ENCODE assay signal across 9 cellular contexts in the genomic region with DNA sequence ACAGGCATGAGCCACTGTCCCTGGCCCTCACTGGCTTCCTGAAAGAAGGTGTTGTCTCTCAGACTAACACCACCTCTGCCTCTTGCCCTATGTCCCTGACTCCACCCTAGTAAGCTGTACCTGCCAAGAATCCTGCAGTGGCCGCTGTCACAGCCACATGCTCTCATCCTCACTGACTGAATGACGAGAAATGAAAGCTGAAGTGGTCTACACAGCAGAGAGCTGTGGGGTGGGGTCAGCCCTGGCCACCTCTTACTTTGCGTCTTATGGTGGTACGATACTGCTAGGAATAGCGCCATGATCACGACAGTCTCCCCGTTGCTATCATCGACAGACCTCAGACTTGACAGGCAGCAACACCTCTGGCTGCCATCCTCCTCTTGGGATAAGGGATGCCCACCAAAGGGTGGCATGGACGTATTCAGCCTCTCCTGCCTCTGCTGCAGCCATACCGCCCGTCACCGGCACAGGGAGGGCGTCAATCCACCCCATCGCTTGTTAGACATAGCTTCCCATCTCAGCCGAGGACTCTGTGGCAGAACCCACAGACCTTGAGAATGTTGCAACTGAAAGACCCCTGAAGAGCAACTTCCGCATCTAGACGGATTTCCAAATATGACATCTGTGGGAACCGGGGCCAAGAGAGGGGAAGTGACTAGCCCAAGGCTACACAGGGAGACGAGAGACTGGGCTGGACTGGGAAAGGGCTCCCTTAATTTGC. TPM values are rescaled to one million over a fixed set of nuclear protein-coding genes. Genes with fewer than 3 reads are reported as not detected.
DNase-seq lines count a peak whose midpoint lies in the region; ATAC-seq lines count a peak whose summit lies in the region.
"Had no signal": no experiment of that assay in that cellular context is flagged by ENCODE, and none has a peak within 500 bp of the region (broad histone marks: within the 10 kb centered on the region; RNA-seq: fewer than 3 reads in every experiment).

No MANE protein-coding gene starts in this region.

- H3K4me1 Mint-ChIP-seq in CD4-positive, CD25-positive, alpha-beta regulatory T cell: peaks cover 12 to 84% (median 41%) of the 10 kb centered on the region in 4 donors
- H3K4me1 Mint-ChIP-seq in activated naive CD4-positive, alpha-beta T cell treated with anti-CD3 and anti-CD28 coated beads, Interleukin-2, amount 50 U/mL, for 24 hours: peaks cover 74% of the 10 kb centered on the region
- H3K4me1 Mint-ChIP-seq in naive B cell: peaks cover 47 to 73% (median 72%) of the 10 kb centered on the region in 3 donors

- peaks cover 5% of the 10 kb centered on the region for H3K27me3 Mint-ChIP-seq in CD4-positive, CD25-positive, alpha-beta regulatory T cell
- no peaks in the 10 kb centered on the region for H3K27me3 Mint-ChIP-seq in activated naive CD4-positive, alpha-beta T cell treated with anti-CD3 and anti-CD28 coated beads, Interleukin-2, amount 50 U/mL, for 24 hours
- no peaks in the 10 kb centered on the region for H3K27me3 Mint-ChIP-seq in naive B cell

- peaks cover 11% of the 10 kb centered on the region for H3K36me3 Mint-ChIP-seq in CD4-positive, CD25-positive, alpha-beta regulatory T cell
- no peaks in the 10 kb centered on the region for H3K36me3 Mint-ChIP-seq in activated naive CD4-positive, alpha-beta T cell treated with anti-CD3 and anti-CD28 coated beads, Interleukin-2, amount 50 U/mL, for 24 hours
- H3K36me3 Mint-ChIP-seq in naive B cell: no peaks in the 10 kb centered on the region

- H3K4me1 ChIP-seq in CD4-positive, CD25-positive, alpha-beta regulatory T cell (ENCODE audit: control insufficient read depth, insufficient read depth, low read length, poor library complexity, severe bottlenecking): peaks cover 86% of the 10 kb centered on the region

- H3K36me3 ChIP-seq in CD4-positive, CD25-positive, alpha-beta regulatory T cell (ENCODE audit: control insufficient read depth, insufficient read depth, low read length): no peaks in the 10 kb centered on the region

- peak overlapping the region; percentile 92 to 100 (median 98) for H3K4me3 Mint-ChIP-seq in CD4-positive, CD25-positive, alpha-beta regulatory T cell
- H3K4me3 Mint-ChIP-seq in activated naive CD4-positive, alpha-beta T cell treated with anti-CD3 and anti-CD28 coated beads, Interleukin-2, amount 50 U/mL, for 24 hours: peak overlapping the region; percentile 87
- peak overlapping the region; percentile 83 to 99 (median 94) for H3K4me3 Mint-ChIP-seq in naive B cell

- no peaks in the 10 kb centered on the region for H3K27me3 ChIP-seq in CD4-positive, CD25-positive, alpha-beta regulatory T cell (ENCODE audit: control insufficient read depth, insufficient read depth, low read length)

- peak overlapping the region; percentile 90 to 94 (median 93) for H3K27ac Mint-ChIP-seq in CD4-positive, CD25-positive, alpha-beta regulatory T cell
- H3K27ac Mint-ChIP-seq in activated naive CD4-positive, alpha-beta T cell treated with anti-CD3 and anti-CD28 coated beads, Interleukin-2, amount 50 U/mL, for 24 hours: peak overlapping the region; percentile 33
- H3K27ac Mint-ChIP-seq in naive B cell: peak overlapping the region; percentile 24 to 93 (median 80)

- in situ Hi-C loops in ACHN (cut with HindIII; ENCODE audit: low pct_ligation_motif_present, low pct_unique_long_range_greater_than_20kb, low sequenced_read_pairs): no loop called here

- peak overlapping the region; percentile 70 for H3K27ac ChIP-seq in CD4-positive, CD25-positive, alpha-beta regulatory T cell (ENCODE audit: insufficient read depth, low read length, poor library complexity, severe bottlenecking)

- H3K4me3 ChIP-seq in CD4-positive, CD25-positive, alpha-beta regulatory T cell (ENCODE audit: low read depth, low read length): peak overlapping the region; percentile 90

- peaks cover 0 to 4% (median 0%) of the 10 kb centered on the region in 7 donors for H3K9me3 Mint-ChIP-seq in CD4-positive, CD25-positive, alpha-beta regulatory T cell
- no peaks in the 10 kb centered on the region for H3K9me3 Mint-ChIP-seq in activated naive CD4-positive, alpha-beta T cell treated with anti-CD3 and anti-CD28 coated beads, Interleukin-2, amount 50 U/mL, for 24 hours
- H3K9me3 Mint-ChIP-seq in naive B cell: peaks cover 0 to 4% (median 0%) of the 10 kb centered on the region in 7 donors

- H3K9me3 ChIP-seq in CD4-positive, CD25-positive, alpha-beta regulatory T cell (ENCODE audit: control insufficient read depth in 2 of 2, low read length in 2 of 2): no peaks in the 10 kb centered on the region

- ATAC-seq in CD4-positive, CD25-positive, alpha-beta regulatory T cell (ENCODE audit: low read depth in 2 of 2): peak in 1 of 2 donors; percentile 27
- ATAC-seq in naive B cell (ENCODE audit: low read depth in 2 of 2) (peak; percentile 34 to 41), HG03342 (IDR thresholded peaks at IDR 0.05; ENCODE audit: unreplicated experiment) (no peak)

- peak in 1 of 3 donors; percentile 38 for DNase-seq in CD4-positive, CD25-positive, alpha-beta regulatory T cell
- DNase-seq in NOMO-1 (lab: John Stamatoyannopoulos, UW; ENCODE audit: unreplicated experiment in 2 of 2) (peak; percentile 83 to 86), naive B cell (peak; percentile 15), GM19240 (ENCODE audit: insufficient read length, low spot score) (no peak), ACHN (no peak), HUDEP-2 (lab: John Stamatoyannopoulos, UW; ENCODE audit: unreplicated experiment in 76 of 76) (no peak)
- DNase-seq: NCI-H2081 had no signal

RNA-seq across cellular contexts. Expression of gene MYO1F, which starts 0.8 kb away (rescaled TPM):
- total RNA-seq in CD4-positive, CD25-positive, alpha-beta regulatory T cell: 289 TPM
- 10 to 100 TPM; 45.3 to 79.3 (median 61.5) TPM for polyA plus RNA-seq in CD4-positive, CD25-positive, alpha-beta regulatory T cell
- polyA plus RNA-seq in naive B cell (ENCODE audit: low read depth in 6 of 6): 10 to 100 TPM in 3 of 6 donors, 1 to 10 TPM in 3; 7.2 to 24.4 (median 9.6) TPM

RNA-seq across cellular contexts. Expression of gene ADAMTS10, which starts 34.1 kb away (rescaled TPM):
- total RNA-seq in CD4-positive, CD25-positive, alpha-beta regulatory T cell: 17.9 TPM
- polyA plus RNA-seq in CD4-positive, CD25-positive, alpha-beta regulatory T cell: 1 to 10 TPM in 1 of 4 donors, under 1 TPM in 3; 0.42 to 1.2 (median 0.52) TPM
- under 1 TPM in 1 of 6 donors, not detected in 5; 0.31 TPM for polyA plus RNA-seq in naive B cell (ENCODE audit: low read depth in 6 of 6)

RNA-seq across cellular contexts. Expression of gene NFILZ, which starts 54.0 kb away (rescaled TPM):
- not detected for total RNA-seq in CD4-positive, CD25-positive, alpha-beta regulatory T cell
- not detected for polyA plus RNA-seq in CD4-positive, CD25-positive, alpha-beta regulatory T cell
- not detected for polyA plus RNA-seq in naive B cell (ENCODE audit: low read depth in 6 of 6)

Comparison
In these comparisons a context has a peak if more than half of its experiments do, and no peak if none do; other contexts are left out.
1. DNase-seq: peak in NOMO-1 (2 of 2) and naive B cell (single experiment); none in GM19240 (single experiment), ACHN (single experiment) and HUDEP-2 (0 of 76).
2. H3K27ac Mint-ChIP-seq: peak in every context shown above with its lines; median percentile 93 in CD4-positive, CD25-positive, alpha-beta regulatory T cell; 80 in naive B cell; 33 in activated naive CD4-positive, alpha-beta T cell treated with anti-CD3 and anti-CD28 coated beads, Interleukin-2, amount 50 U/mL, for 24 hours.
3. Peak in every context shown above with its lines, with median percentiles within 50 percentile points of each other: H3K4me3 Mint-ChIP-seq.